9 cellular contexts compared by ENCODE assay signal in genomic region chr22:28911777-28912669, GRCh38. TPM values are rescaled to one million over a fixed set of nuclear protein-coding genes. Genes with fewer than 3 reads are reported as not detected.
DNase-seq lines count a peak whose midpoint lies in the region; ATAC-seq and TF ChIP-seq lines count a peak whose summit lies in the region.
"Had no signal": no experiment of that assay in that cellular context is flagged by ENCODE, and none has a peak within 500 bp of the region (broad histone marks: within the 10 kb centered on the region; RNA-seq: fewer than 3 reads in every experiment).

No MANE protein-coding gene starts in this region.

- no peaks in the 10 kb centered on the region for H3K9me3 Mint-ChIP-seq in endodermal cell
- H3K9me3 Mint-ChIP-seq in CD8-positive, alpha-beta memory T cell, result no peaks in the 10 kb centered on the region
- H3K9me3 Mint-ChIP-seq: activated T-helper 2 cell treated with anti-CD3 and anti-CD28 coated beads, Interferon-gamma antibody, Interleukin-2, Interleukin-4, amounts not matched to agents 10 μg/mL and 5 μg/mL and 100 μg/mL, durations not matched to agents 14 hours and 24 hours and 36 hours had no signal

- H3K27me3 ChIP-seq in endodermal cell (ENCODE audit: control insufficient read depth, insufficient read depth, low read length, poor library complexity, severe bottlenecking) (no peaks in the 10 kb centered on the region), upper lobe of left lung (no peaks in the 10 kb centered on the region), Peyer's patch (no peaks in the 10 kb centered on the region)
- peaks cover 3% of the 10 kb centered on the region for H3K27me3 ChIP-seq in CD8-positive, alpha-beta memory T cell (ENCODE audit: insufficient read depth, low read length, poor library complexity, severe bottlenecking)

- H3K9ac ChIP-seq in endodermal cell (ENCODE audit: extremely low read depth, low read length, poor library complexity, severe bottlenecking), result peak overlapping the region; percentile 12

- H3K27ac ChIP-seq in endodermal cell (ENCODE audit: low read depth, low read length) (peak overlapping the region; percentile 45), mesodermal cell (ENCODE audit: low read depth, low read length, severe bottlenecking) (peak overlapping the region; percentile 87), upper lobe of left lung (peak overlapping the region; percentile 52 to 72 (median 65)), Peyer's patch (peak overlapping the region in 2 of 4 donors; percentile 27 to 55)
- no peak overlapping the region for H3K27ac ChIP-seq in CD8-positive, alpha-beta memory T cell (ENCODE audit: low read depth, low read length)

- H3K36me3 ChIP-seq in endodermal cell (ENCODE audit: control insufficient read depth, insufficient read depth, low read length), result no peaks in the 10 kb centered on the region
- H3K36me3 ChIP-seq in mesodermal cell (ENCODE audit: control insufficient read depth, insufficient read depth, low read length), result no peaks in the 10 kb centered on the region
- H3K36me3 ChIP-seq in upper lobe of left lung, result no peaks in the 10 kb centered on the region
- H3K36me3 ChIP-seq in Peyer's patch, result no peaks in the 10 kb centered on the region
- H3K36me3 ChIP-seq in CD8-positive, alpha-beta memory T cell (ENCODE audit: insufficient read depth, low read length), result no peaks in the 10 kb centered on the region

- CTCF ChIA-PET in CD8-positive, alpha-beta memory T cell (lab: Charles Lee), result no interaction called here

- H3K9me3 ChIP-seq in endodermal cell (ENCODE audit: control insufficient read depth, low read length) (no peaks in the 10 kb centered on the region), mesodermal cell (ENCODE audit: control insufficient read depth, low read length) (no peaks in the 10 kb centered on the region), upper lobe of left lung (no peaks in the 10 kb centered on the region), Peyer's patch (no peaks in the 10 kb centered on the region)
- no peaks in the 10 kb centered on the region for H3K9me3 ChIP-seq in CD8-positive, alpha-beta memory T cell (ENCODE audit: low read length)

- DNase-seq in LNCaP clone FGC (ENCODE audit: low read depth) (peak; percentile 41), endodermal cell (no peak), upper lobe of left lung (no peak), Peyer's patch (no peak), NCI-H446 treated with DMSO at 0.1 percent for 48 hours (lab: John Stamatoyannopoulos, UW) (no peak)
- no peak for DNase-seq in CD8-positive, alpha-beta memory T cell
- DNase-seq: stimulated activated CD4-positive, alpha-beta T cell treated with anti-CD3 and anti-CD28 coated beads, Interleukin-15, amount 100 ng/mL, for 24 hours had no signal

- H3K4me3 ChIP-seq in LNCaP clone FGC (ENCODE audit: low read depth, low read length), result no peak overlapping the region
- H3K4me3 ChIP-seq in endodermal cell (ENCODE audit: low read length), result peak overlapping the region; percentile 1
- no peak overlapping the region for H3K4me3 ChIP-seq in mesodermal cell (ENCODE audit: extremely low read depth, insufficient read depth, low read length, poor library complexity, severe bottlenecking)
- no peak overlapping the region for H3K4me3 ChIP-seq in upper lobe of left lung
- H3K4me3 ChIP-seq in Peyer's patch, result no peak overlapping the region
- no peak overlapping the region for H3K4me3 ChIP-seq in CD8-positive, alpha-beta memory T cell (ENCODE audit: low read length)

- no peak for TF ChIP-seq CTCF in LNCaP clone FGC (IDR thresholded peaks at IDR 0.05; ENCODE audit: control insufficient read depth, extremely low read depth, insufficient read depth)
- no peak for TF ChIP-seq CTCF in endodermal cell (conservative IDR thresholded peaks at IDR 0.05)
- no peak for TF ChIP-seq CTCF in upper lobe of left lung (IDR thresholded peaks at IDR 0.05)
- peak in 2 of 6 experiments; percentile 23 to 33 for TF ChIP-seq CTCF in Peyer's patch (IDR thresholded peaks at IDR 0.05)

- TF ChIP-seq POLR2A in upper lobe of left lung (IDR thresholded peaks at IDR 0.05) (no peak), Peyer's patch (IDR thresholded peaks at IDR 0.05) (no peak)

- ATAC-seq in upper lobe of left lung (ENCODE audit: low FRiP score in 2 of 2), result peak; percentile 72 to 74

- H3K4me1 ChIP-seq in endodermal cell (ENCODE audit: control insufficient read depth, insufficient read depth, low read length) (peaks cover 12% of the 10 kb centered on the region), mesodermal cell (ENCODE audit: control insufficient read depth, insufficient read depth, low read length, poor library complexity, severe bottlenecking) (peaks cover 22% of the 10 kb centered on the region), upper lobe of left lung (peaks cover 22 to 41% (median 33%) of the 10 kb centered on the region in 4 donors), Peyer's patch (peaks cover 0 to 44% (median 0%) of the 10 kb centered on the region in 4 donors)
- H3K4me1 ChIP-seq in CD8-positive, alpha-beta memory T cell (ENCODE audit: insufficient read depth, low read length), result no peaks in the 10 kb centered on the region

- peak in 1 of 4 donors; percentile 6 for TF ChIP-seq EP300 in upper lobe of left lung (IDR thresholded peaks at IDR 0.05)

- POLR2A ChIA-PET in CD8-positive, alpha-beta memory T cell (lab: Charles Lee), result no interaction called here

- peak overlapping the region; percentile 32 for H3K27ac Mint-ChIP-seq in endodermal cell
- H3K27ac Mint-ChIP-seq in CD8-positive, alpha-beta memory T cell, result no peak overlapping the region
- H3K27ac Mint-ChIP-seq: activated T-helper 2 cell treated with anti-CD3 and anti-CD28 coated beads, Interferon-gamma antibody, Interleukin-2, Interleukin-4, amounts not matched to agents 10 μg/mL and 5 μg/mL and 100 μg/mL, durations not matched to agents 14 hours and 24 hours and 36 hours had no signal

- WGBS in endodermal cell (ENCODE audit: insufficient coverage in 1 of 2, insufficient read length in 1 of 2), 2 experiments, result 37 to 72% methylated on average over 4 to 10 of the region's 10 CpGs
- WGBS in mesodermal cell (ENCODE audit: insufficient coverage in 2 of 2), 2 experiments, result 73 to 86% methylated on average over 3 to 5 of the region's 10 CpGs
- 29 to 42% methylated on average over 10 of the region's 10 CpGs for WGBS in upper lobe of left lung, 2 donors

- no peaks in the 10 kb centered on the region for H3K36me3 Mint-ChIP-seq in endodermal cell (ENCODE audit: low read depth)
- no peaks in the 10 kb centered on the region for H3K36me3 Mint-ChIP-seq in CD8-positive, alpha-beta memory T cell

- no peaks in the 10 kb centered on the region for H3K27me3 Mint-ChIP-seq in endodermal cell (ENCODE audit: insufficient read depth)
- H3K27me3 Mint-ChIP-seq in CD8-positive, alpha-beta memory T cell, result peaks cover 9 to 32% of the 10 kb centered on the region in 2 donors

- peaks cover 49% of the 10 kb centered on the region for H3K4me1 Mint-ChIP-seq in endodermal cell
- H3K4me1 Mint-ChIP-seq in CD8-positive, alpha-beta memory T cell, result no peaks in the 10 kb centered on the region

- no peak overlapping the region for H3K4me3 Mint-ChIP-seq in endodermal cell
- no peak overlapping the region for H3K4me3 Mint-ChIP-seq in CD8-positive, alpha-beta memory T cell

RNA-seq across cellular contexts. Expression of gene ZNRF3, which starts 28.7 kb away (rescaled TPM):
- 10 to 100 TPM; 15.8 to 19.8 TPM for total RNA-seq in endodermal cell
- 35.8 TPM for polyA plus RNA-seq in endodermal cell (2013, experiment 1 of 2)
- polyA plus RNA-seq in endodermal cell (2013, experiment 2 of 2), result 29.9 TPM
- polyA plus RNA-seq in mesodermal cell (2013, experiment 1 of 2), result 9.1 TPM
- 6.9 TPM for polyA plus RNA-seq in mesodermal cell (2013, experiment 2 of 2)
- total RNA-seq in upper lobe of left lung, result 10 to 100 TPM; 11.4 to 16.9 (median 14.4) TPM
- 10 to 100 TPM in 1 of 4 donors, 1 to 10 TPM in 3; 5.8 to 17.6 (median 8.0) TPM for total RNA-seq in Peyer's patch
- 1 to 10 TPM; 1.0 to 1.2 TPM for total RNA-seq in CD8-positive, alpha-beta memory T cell
- 0.35 TPM for polyA plus RNA-seq in CD8-positive, alpha-beta memory T cell
